In genomic region chr9:91360551-91361293, GRCh38 we compare ENCODE assay signal across 8 cellular contexts. TPM values are rescaled to one million over a fixed set of nuclear protein-coding genes. Genes with fewer than 3 reads are reported as not detected.
DNase-seq lines count a peak whose midpoint lies in the region; ATAC-seq, FAIRE-seq and TF ChIP-seq lines count a peak whose summit lies in the region.

No MANE protein-coding gene starts in this region.

- TF ChIP-seq CTCF in ascending aorta (IDR thresholded peaks at IDR 0.05) (no peak), kidney (IDR thresholded peaks at IDR 0.05; ENCODE audit: borderline replicate concordance, extremely low read depth, insufficient read depth) (no peak)

- peak overlapping the region; percentile 97 to 99 (median 98) for H3K4me3 Mint-ChIP-seq in CD4-positive, CD25-positive, alpha-beta regulatory T cell

- H3K27ac ChIP-seq in CD4-positive, CD25-positive, alpha-beta regulatory T cell (ENCODE audit: insufficient read depth, low read length, poor library complexity, severe bottlenecking) = no peak overlapping the region
- H3K27ac ChIP-seq in ascending aorta (peak overlapping the region; percentile 86 to 88), kidney (ENCODE audit: low read depth in 2 of 2, low read length in 2 of 2) (peak overlapping the region; percentile 88 to 89), subcutaneous abdominal adipose tissue (ENCODE audit: low read depth, low read length) (peak overlapping the region; percentile 64)

- intact Hi-C loops in ascending aorta (cut with DNase I) = loop anchor here (1.0 to 5.0 kb wide), 7 partner anchors 58 to 1753 kb away; partner anchors contain the start of gene GADD45G
- intact Hi-C loops in kidney (cut with DNase I) = no loop called here

- H3K9me3 ChIP-seq in CD4-positive, CD25-positive, alpha-beta regulatory T cell (ENCODE audit: control insufficient read depth in 2 of 2, low read length in 2 of 2) = no peaks in the 10 kb centered on the region
- H3K9me3 ChIP-seq in ascending aorta (no peaks in the 10 kb centered on the region), kidney (ENCODE audit: control insufficient read depth in 1 of 2, low read length in 2 of 2) (no peaks in the 10 kb centered on the region), subcutaneous abdominal adipose tissue (ENCODE audit: control insufficient read depth in 5 of 5, low read length in 5 of 5) (no peaks in the 10 kb centered on the region)

- H3K4me1 Mint-ChIP-seq in CD4-positive, CD25-positive, alpha-beta regulatory T cell = peaks cover 44 to 60% (median 53%) of the 10 kb centered on the region in 4 donors

- peaks cover 1% of the 10 kb centered on the region for H3K27me3 Mint-ChIP-seq in CD4-positive, CD25-positive, alpha-beta regulatory T cell

- FAIRE-seq in kidney (lab: Jason Lieb, UNC) = no peak

- peaks cover 41% of the 10 kb centered on the region for H3K4me1 ChIP-seq in CD4-positive, CD25-positive, alpha-beta regulatory T cell (ENCODE audit: control insufficient read depth, insufficient read depth, low read length, poor library complexity, severe bottlenecking)
- H3K4me1 ChIP-seq in ascending aorta (peaks cover 0 to 7% of the 10 kb centered on the region in 2 donors), kidney (ENCODE audit: control insufficient read depth in 1 of 2, insufficient read depth in 1 of 2, low read depth in 1 of 2, low read length in 2 of 2) (peaks cover 14 to 16% of the 10 kb centered on the region in 2 donors), subcutaneous abdominal adipose tissue (ENCODE audit: control insufficient read depth in 5 of 5, insufficient read depth in 5 of 5, low read length in 5 of 5) (peaks cover 0 to 27% (median 21%) of the 10 kb centered on the region in 5 donors)

- no peak for DNase-seq in CD4-positive, CD25-positive, alpha-beta regulatory T cell
- DNase-seq in HT-29 (ENCODE audit: low spot score) (peak; percentile 10), ascending aorta (ENCODE audit: low spot score in 2 of 2) (no peak), kidney (no peak), mucosa of gallbladder (ENCODE audit: low spot score) (no peak)

- no peaks in the 10 kb centered on the region for H3K27me3 ChIP-seq in CD4-positive, CD25-positive, alpha-beta regulatory T cell (ENCODE audit: control insufficient read depth, insufficient read depth, low read length)
- H3K27me3 ChIP-seq in ascending aorta = no peaks in the 10 kb centered on the region
- H3K27me3 ChIP-seq in subcutaneous abdominal adipose tissue (ENCODE audit: control insufficient read depth in 5 of 5, insufficient read depth in 4 of 5, low read length in 5 of 5) = no peaks in the 10 kb centered on the region

- peaks cover 10% of the 10 kb centered on the region for H3K36me3 Mint-ChIP-seq in CD4-positive, CD25-positive, alpha-beta regulatory T cell

- H3K27ac Mint-ChIP-seq in CD4-positive, CD25-positive, alpha-beta regulatory T cell = peak overlapping the region; percentile 94 to 97 (median 97)

- ATAC-seq in CD4-positive, CD25-positive, alpha-beta regulatory T cell (ENCODE audit: low read depth in 2 of 2) = no peak
- ATAC-seq in HG03045 (IDR thresholded peaks at IDR 0.05; ENCODE audit: unreplicated experiment) (no peak), GM21360 (IDR thresholded peaks at IDR 0.05; ENCODE audit: unreplicated experiment) (no peak)

- peak overlapping the region; percentile 89 for H3K4me3 ChIP-seq in CD4-positive, CD25-positive, alpha-beta regulatory T cell (ENCODE audit: low read depth, low read length)
- peak overlapping the region; percentile 89 to 96 for H3K4me3 ChIP-seq in ascending aorta
- H3K4me3 ChIP-seq in kidney (ENCODE audit: low read length in 2 of 2) = peak overlapping the region; percentile 88 to 89
- H3K4me3 ChIP-seq in subcutaneous abdominal adipose tissue (ENCODE audit: low read depth in 1 of 5, low read length in 5 of 5) = peak overlapping the region; percentile 95 to 99 (median 97)

- H3K9ac ChIP-seq in kidney (ENCODE audit: low read length in 2 of 2) (peak overlapping the region; percentile 57 to 86), subcutaneous abdominal adipose tissue (ENCODE audit: low read length in 5 of 5) (peak overlapping the region; percentile 63 to 97 (median 90))

- H3K9me3 Mint-ChIP-seq in CD4-positive, CD25-positive, alpha-beta regulatory T cell = no peaks in the 10 kb centered on the region

- peaks cover 7% of the 10 kb centered on the region for H3K36me3 ChIP-seq in CD4-positive, CD25-positive, alpha-beta regulatory T cell (ENCODE audit: control insufficient read depth, insufficient read depth, low read length)
- H3K36me3 ChIP-seq in ascending aorta = no peaks in the 10 kb centered on the region
- peaks cover 0 to 3% of the 10 kb centered on the region in 2 donors for H3K36me3 ChIP-seq in kidney (ENCODE audit: control insufficient read depth in 1 of 2, insufficient read depth in 2 of 2, low read length in 2 of 2)
- H3K36me3 ChIP-seq in subcutaneous abdominal adipose tissue (ENCODE audit: control insufficient read depth in 5 of 5, insufficient read depth in 5 of 5, low read length in 5 of 5) = peaks cover 0 to 13% (median 7%) of the 10 kb centered on the region in 5 donors

RNA-seq across cellular contexts. Expression of gene AUH, which starts 1.0 kb away (rescaled TPM):
- 15.8 TPM for total RNA-seq in CD4-positive, CD25-positive, alpha-beta regulatory T cell
- polyA plus RNA-seq in CD4-positive, CD25-positive, alpha-beta regulatory T cell = 10 to 100 TPM; 10.8 to 16.5 (median 14.1) TPM
- 28.6 TPM in 2 replicates for total RNA-seq in HT-29 (2014; rRNA removed; shearing (Covaris generic))
- 46.2 TPM for total RNA-seq in ascending aorta
- 31.6 TPM for total RNA-seq in kidney
- 63.5 TPM for polyA plus RNA-seq in kidney (ENCODE audit: insufficient read depth, low read depth, low replicate concordance)
- total RNA-seq in mucosa of gallbladder = 19.9 TPM
